14 cellular contexts compared by ENCODE assay signal in the genomic region with DNA sequence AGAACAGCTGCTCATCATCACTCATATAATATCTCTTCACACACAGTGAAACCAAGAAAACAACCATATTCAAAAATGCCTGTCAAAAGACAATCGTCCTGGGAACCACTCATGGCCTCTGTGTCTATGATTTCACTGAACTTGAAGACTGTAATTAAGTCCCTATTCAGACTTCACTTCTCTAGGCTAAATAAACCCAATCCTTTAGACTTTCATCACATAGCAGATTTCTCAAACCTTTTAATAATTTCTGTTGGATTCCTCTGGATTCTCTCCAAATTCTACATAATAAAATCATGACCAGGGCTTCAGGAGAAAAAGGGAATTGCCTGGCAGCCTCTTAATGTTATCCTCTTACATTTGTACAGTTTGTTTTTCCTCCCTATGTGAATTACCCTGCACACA.
A peak's percentile ranks its signal among the peaks of the same experiment; 100 is the strongest.
DNase-seq lines count a peak whose midpoint lies in the region; ATAC-seq and TF ChIP-seq lines count a peak whose summit lies in the region.
"Had no signal": no experiment of that assay in that cellular context is flagged by ENCODE, and none has a peak within 500 bp of the region (broad histone marks: within the 10 kb centered on the region; RNA-seq: fewer than 3 reads in every experiment).

No MANE protein-coding gene starts in this region.

- H3K9me3 ChIP-seq in neural cell (ENCODE audit: low read length) (no peaks in the 10 kb centered on the region), smooth muscle cell (replicated peaks; ENCODE audit: low read depth) (no peaks in the 10 kb centered on the region)

- no peaks in the 10 kb centered on the region for H3K4me1 ChIP-seq in smooth muscle cell (ENCODE audit: low read depth)

- no peak overlapping the region for H3K4me3 ChIP-seq in cardiac fibroblast (replicated peaks in 1 of 2; ENCODE audit: low read depth in 2 of 2, low read length in 2 of 2)
- H3K4me3 ChIP-seq in neural cell (ENCODE audit: low read length): peak overlapping the region; percentile 16
- H3K4me3 ChIP-seq in smooth muscle cell: no peak overlapping the region

- ATAC-seq in GM18907 (IDR thresholded peaks at IDR 0.05; ENCODE audit: unreplicated experiment) (no peak), GM21825 (IDR thresholded peaks at IDR 0.05; ENCODE audit: unreplicated experiment) (no peak)
- ATAC-seq: natural killer cell had no signal

- in situ Hi-C loops in G401 (cut with HindIII; ENCODE audit: low sequenced_read_pairs): no loop called here

- TF ChIP-seq RAD21 in neural cell (conservative IDR thresholded peaks at IDR 0.05): no peak

- DNase-seq in G401 (ENCODE audit: low spot score): peak; percentile 16
- DNase-seq in NCI-H2081 (lab: John Stamatoyannopoulos, UW): peak; percentile 43 to 70
- DNase-seq in cardiac fibroblast (ENCODE audit: low read depth in 2 of 2): peak; percentile 12 to 48
- DNase-seq in HuH-7 (ENCODE audit: low spot score): no peak
- no peak for DNase-seq in smooth muscle cell (lab: John Stamatoyannopoulos, UW; ENCODE audit: unreplicated experiment)
- DNase-seq: activated CD8-positive, alpha-beta memory T cell treated with anti-CD3 and anti-CD28 coated beads, Interleukin-2, amount 50 U/mL, for 4 hours; CD4-positive, alpha-beta memory T cell; hypothalamus; natural killer cell; small intestine; T-helper 1 cell had no signal

- H3K27ac ChIP-seq in neural cell (ENCODE audit: low read length): peak overlapping the region; percentile 66
- no peak overlapping the region for H3K27ac ChIP-seq in smooth muscle cell (ENCODE audit: low read depth)

- H2AFZ ChIP-seq in neural cell (ENCODE audit: low read depth, low read length): no peak overlapping the region
- H2AFZ ChIP-seq in smooth muscle cell (ENCODE audit: low read depth): no peak overlapping the region

- H3K9me2 ChIP-seq in neural cell (ENCODE audit: insufficient read depth, low read length): no peaks in the 10 kb centered on the region

- no peaks in the 10 kb centered on the region for H3K27me3 ChIP-seq in neural cell (ENCODE audit: insufficient read depth, low read depth, low read length)
- no peaks in the 10 kb centered on the region for H3K27me3 ChIP-seq in smooth muscle cell (ENCODE audit: low read depth)

- no peak overlapping the region for H3K9ac ChIP-seq in neural cell (ENCODE audit: low read length)
- no peak overlapping the region for H3K9ac ChIP-seq in smooth muscle cell (ENCODE audit: low read depth)

- WGBS in smooth muscle cell (ENCODE audit: low lambda C conversion rate): 77% methylated on average over 1 of the region's 1 CpG

- H3K79me2 ChIP-seq in neural cell (replicated peaks; ENCODE audit: insufficient read depth, low read length) (no peaks in the 10 kb centered on the region), smooth muscle cell (ENCODE audit: low read depth) (no peaks in the 10 kb centered on the region)

- peak overlapping the region; percentile 27 for H3K4me2 ChIP-seq in neural cell (ENCODE audit: low read length)
- H3K4me2 ChIP-seq in smooth muscle cell: no peak overlapping the region

- TF ChIP-seq CTCF in cardiac fibroblast (IDR thresholded peaks at IDR 0.05; ENCODE audit: low read depth, low read length) (no peak), neural cell (IDR thresholded peaks at IDR 0.05; ENCODE audit: poor library complexity, severe bottlenecking) (no peak), smooth muscle cell (IDR thresholded peaks at IDR 0.05; ENCODE audit: borderline replicate concordance, insufficient read depth, poor library complexity, severe bottlenecking) (no peak)

- H3F3A ChIP-seq in neural cell (ENCODE audit: insufficient read depth, low read length, poor library complexity, severe bottlenecking) (no peaks in the 10 kb centered on the region), smooth muscle cell (ENCODE audit: low read depth) (no peaks in the 10 kb centered on the region)

- H4K20me1 ChIP-seq in neural cell (ENCODE audit: insufficient read depth) (no peaks in the 10 kb centered on the region), smooth muscle cell (ENCODE audit: low read depth) (no peaks in the 10 kb centered on the region)

- TF ChIP-seq EP300 in neural cell (conservative IDR thresholded peaks at IDR 0.05; ENCODE audit: poor library complexity, severe bottlenecking): peak; percentile 77

- no peaks in the 10 kb centered on the region for H3K36me3 ChIP-seq in neural cell (ENCODE audit: insufficient read depth, low read length)
- no peaks in the 10 kb centered on the region for H3K36me3 ChIP-seq in smooth muscle cell (ENCODE audit: low read depth)

TF ChIP-seq in neural cell, 6 proteins besides CTCF, POLR2A, EP300 and RAD21:
- no peak for TF ChIP-seq MXI1 (conservative IDR thresholded peaks at IDR 0.05; ENCODE audit: poor library complexity, severe bottlenecking)
- no peak for TF ChIP-seq SMC3 (conservative IDR thresholded peaks at IDR 0.05; ENCODE audit: poor library complexity)
- peak; percentile 76 for TF ChIP-seq POLR2AphosphoS5 (IDR thresholded peaks at IDR 0.05)

Comparison
In these comparisons a context has a peak if more than half of its experiments do, and no peak if none do; other contexts are left out.
1. DNase-seq: peak in G401 (single experiment), NCI-H2081 (2 of 2) and cardiac fibroblast (2 of 2); none in HuH-7 (single experiment) and smooth muscle cell (single experiment).